In the genomic region with DNA sequence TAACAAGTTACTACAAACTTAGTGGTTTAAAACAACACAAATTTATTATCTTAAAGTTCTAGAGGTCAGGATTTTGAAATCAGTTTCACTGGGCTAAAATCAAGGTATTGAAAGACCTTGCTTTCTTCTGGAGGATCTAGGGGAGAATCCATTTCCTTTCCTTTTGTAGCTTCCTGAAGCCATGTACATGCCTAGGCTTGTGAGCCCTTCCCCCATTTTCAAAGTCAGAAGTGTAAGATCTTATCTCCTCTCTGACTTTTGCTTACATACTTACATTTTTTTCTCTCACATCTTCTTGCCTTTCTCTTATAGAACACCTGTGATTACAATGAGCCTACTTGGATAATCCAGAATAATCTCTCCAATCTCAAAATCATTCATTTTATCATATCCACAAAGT, we compare ENCODE assay signal across 16 cellular contexts.
DNase-seq lines count a peak whose midpoint lies in the region; ATAC-seq, FAIRE-seq and TF ChIP-seq lines count a peak whose summit lies in the region.
"Had no signal": no experiment of that assay in that cellular context is flagged by ENCODE, and none has a peak within 500 bp of the region (broad histone marks: within the 10 kb centered on the region; RNA-seq: fewer than 3 reads in every experiment).

No MANE protein-coding gene starts in this region.

- no peaks in the 10 kb centered on the region for H3K27me3 ChIP-seq in bronchial epithelial cell (ENCODE audit: control insufficient read depth, insufficient read depth, low read length)

- no peak for TF ChIP-seq CTCF in bronchial epithelial cell (IDR thresholded peaks at IDR 0.05; ENCODE audit: insufficient read depth, low read length, severe bottlenecking)

- peak; percentile 11 for DNase-seq in LoVo (ENCODE audit: low spot score)
- DNase-seq in bronchial epithelial cell (ENCODE audit: low read depth) = peak; percentile 63
- no peak for DNase-seq in epithelial cell of prostate (ENCODE audit: low read depth, low spot score)
- DNase-seq in NCI-H82 treated with DMSO at 0.1 percent for 48 hours (lab: John Stamatoyannopoulos, UW; ENCODE audit: unreplicated experiment) = no peak
- DNase-seq: C1 segment of cervical spinal cord; Calu3; CD4-positive, alpha-beta memory T cell; COR-L47; DMS53; DMS79 treated with DMSO at 0.1 percent for 48 hours; GOT3 had no signal

- ATAC-seq in HG03108 (IDR thresholded peaks at IDR 0.05; ENCODE audit: unreplicated experiment) (no peak), HG03457 (IDR thresholded peaks at IDR 0.05; ENCODE audit: unreplicated experiment) (no peak)

- H3K4me3 ChIP-seq in bronchial epithelial cell (ENCODE audit: low read depth, low read length) = no peak overlapping the region
- H3K4me3 ChIP-seq: HAP-1 had no signal

- peak overlapping the region; percentile 46 for H3K27ac ChIP-seq in epithelial cell of prostate

- no peak for FAIRE-seq in bronchial epithelial cell (lab: Jason Lieb, UNC)
- FAIRE-seq: GM12892, H54 had no signal

- H3K36me3 ChIP-seq in bronchial epithelial cell (ENCODE audit: control insufficient read depth, insufficient read depth, low read length) = no peaks in the 10 kb centered on the region
- H3K36me3 ChIP-seq: HAP-1 had no signal

Comparison
In these comparisons a context has a peak if more than half of its experiments do, and no peak if none do; other contexts are left out.
1. DNase-seq: peak in LoVo (single experiment) and bronchial epithelial cell (single experiment); none in epithelial cell of prostate (single experiment) and NCI-H82 treated with DMSO at 0.1 percent for 48 hours (single experiment).